19 cellular contexts compared by ENCODE assay signal in genomic region chr10:121567569-121567968, GRCh38. TPM values are rescaled to one million over a fixed set of nuclear protein-coding genes. Genes with fewer than 3 reads are reported as not detected.
"Had no signal": no experiment of that assay in that cellular context is flagged by ENCODE, and none has a peak within 500 bp of the region (broad histone marks: within the 10 kb centered on the region; RNA-seq: fewer than 3 reads in every experiment).

No MANE protein-coding gene starts in this region.

- H3K9me3 ChIP-seq: adrenal gland, esophagus muscularis mucosa, gastroesophageal sphincter, heart right ventricle, lower lobe of right lung, prostate gland, right atrium auricular region, suprapubic skin had no signal

- H3K4me3 ChIP-seq: adrenal gland, esophagus muscularis mucosa, gastroesophageal sphincter, heart right ventricle, lower lobe of right lung, prostate gland, right atrium auricular region, skin epidermis, suprapubic skin had no signal

- ATAC-seq: activated naive CD4-positive, alpha-beta T cell treated with anti-CD3 and anti-CD28 coated beads, Interleukin-2, amount 50 U/mL, for 72 hours; gastroesophageal sphincter; heart right ventricle; lower lobe of right lung; T-helper 17 cell had no signal

- H3K36me3 Mint-ChIP-seq: activated naive CD4-positive, alpha-beta T cell treated with anti-CD3 and anti-CD28 coated beads, Interleukin-2, amount 50 U/mL, for 72 hours; immature natural killer cell had no signal

- DNase-seq: activated CD4-positive, alpha-beta T cell treated with anti-CD3 and anti-CD28 coated beads, Interleukin-2, amount 50 U/mL, for 4 hours; activated gamma-delta T cell treated with Interleukin-2 at 50 U/mL for 16 hours; adrenal gland; heart right ventricle; immature natural killer cell; kidney glomerular epithelial cell; lower lobe of right lung; T-helper 17 cell had no signal

- H3K27ac Mint-ChIP-seq: activated naive CD4-positive, alpha-beta T cell treated with anti-CD3 and anti-CD28 coated beads, Interleukin-2, amount 50 U/mL, for 72 hours; immature natural killer cell; stimulated activated naive CD8-positive, alpha-beta T cell treated with anti-CD3 and anti-CD28 coated beads, Interleukin-15, Interleukin-2, amounts not matched to agents 100 ng/mL and 50 ng/mL, for 24 hours; T-helper 17 cell; type B pancreatic cell had no signal

- H3K27ac ChIP-seq: adrenal gland, esophagus muscularis mucosa, gastroesophageal sphincter, heart right ventricle, lower lobe of right lung, prostate gland, right atrium auricular region, skin epidermis, suprapubic skin, VCaP had no signal

- H3K27me3 ChIP-seq: adrenal gland, esophagus muscularis mucosa, gastroesophageal sphincter, right atrium auricular region, suprapubic skin had no signal

- H3K4me1 Mint-ChIP-seq: immature natural killer cell, T-helper 17 cell had no signal

- H3K4me1 ChIP-seq: adrenal gland, heart right ventricle, lower lobe of right lung, right atrium auricular region had no signal

- H3K27me3 Mint-ChIP-seq: stimulated activated naive CD8-positive, alpha-beta T cell treated with anti-CD3 and anti-CD28 coated beads, Interleukin-15, Interleukin-2, amounts not matched to agents 100 ng/mL and 50 ng/mL, for 24 hours; T-helper 17 cell; type B pancreatic cell had no signal

- H3K4me3 Mint-ChIP-seq: immature natural killer cell; nephron; stimulated activated naive CD8-positive, alpha-beta T cell treated with anti-CD3 and anti-CD28 coated beads, Interleukin-15, Interleukin-2, amounts not matched to agents 100 ng/mL and 50 ng/mL, for 24 hours; T-helper 17 cell; type B pancreatic cell had no signal

- H3K36me3 ChIP-seq: adrenal gland, heart right ventricle, prostate gland, right atrium auricular region, suprapubic skin had no signal

- H3K9me3 Mint-ChIP-seq: nephron, type B pancreatic cell had no signal

RNA-seq across cellular contexts. Expression of gene FGFR2, which starts 30.7 kb away (rescaled TPM):
- total RNA-seq: activated naive CD4-positive, alpha-beta T cell treated with anti-CD3 and anti-CD28 coated beads, Interleukin-2, amount 50 U/mL, for 72 hours had no signal
